30 cellular contexts compared by ENCODE assay signal in genomic region chr11:78025378-78025777, GRCh38. TPM values are rescaled to one million over a fixed set of nuclear protein-coding genes. Genes with fewer than 3 reads are reported as not detected.
DNase-seq lines count a peak whose midpoint lies in the region; ATAC-seq, FAIRE-seq and TF ChIP-seq lines count a peak whose summit lies in the region.
"Had no signal": no experiment of that assay in that cellular context is flagged by ENCODE, and none has a peak within 500 bp of the region (broad histone marks: within the 10 kb centered on the region; RNA-seq: fewer than 3 reads in every experiment).

No MANE protein-coding gene starts in this region.

- no peaks in the 10 kb centered on the region for H3K36me3 ChIP-seq in HepG2 (replicated peaks in 1 of 2; ENCODE audit: control insufficient read depth in 1 of 2, insufficient read depth in 2 of 2, low read length in 2 of 2)
- H3K36me3 ChIP-seq in right lobe of liver = no peaks in the 10 kb centered on the region
- H3K36me3 ChIP-seq: BE2C, BLaER1 had no signal

- H3K79me2 ChIP-seq in HepG2 (ENCODE audit: insufficient read depth, low read length) = no peaks in the 10 kb centered on the region

- no peak for TF ChIP-seq RAD21 in HepG2 (CRISPR knock-in tag; IDR thresholded peaks at IDR 0.05)

- H3K27me3 Mint-ChIP-seq in nephron (ENCODE audit: low read depth) = peaks cover 1% of the 10 kb centered on the region

- DNase-seq in HepG2 (ENCODE audit: low spot score) (no peak), right lobe of liver (no peak), ecto neural progenitor cell (ENCODE audit: low spot score) (no peak)
- DNase-seq: 8988T; ACHN; BE2C; C1 segment of cervical spinal cord; CD4-positive, alpha-beta memory T cell; CD4-positive, CD25-positive, alpha-beta regulatory T cell; CD8-positive, alpha-beta memory T cell; COR-L47; DMS 273 treated with DMSO at 0.1 percent for 48 hours; DMS153; DMS53; DMS79; DND-41; EL; GDM1 had no signal

- intact Hi-C loops in HepG2 (cut with micrococcal nuclease; ENCODE audit: unreplicated experiment) (no loop called here), right lobe of liver (cut with DNase I) (no loop called here)

- TF ChIP-seq EP300 in HepG2 (IDR thresholded peaks at IDR 0.05; ENCODE audit: low read depth in 2 of 2, low read length in 2 of 2) (no peak), HepG2 (CRISPR knock-in tag; IDR thresholded peaks at IDR 0.05; ENCODE audit: borderline replicate concordance) (no peak)

- no peaks in the 10 kb centered on the region for H3K9me3 Mint-ChIP-seq in nephron
- H3K9me3 Mint-ChIP-seq: CD4-positive, alpha-beta memory T cell; CD8-positive, alpha-beta memory T cell had no signal

- in situ Hi-C loops in HepG2 (cut with HindIII; ENCODE audit: extremely low pct_ligation_motif_present, low pct_unique_long_range_greater_than_20kb) = no loop called here

- no peaks in the 10 kb centered on the region for H4K20me1 ChIP-seq in HepG2 (ENCODE audit: insufficient read depth, low read length)
- H4K20me1 ChIP-seq: BLaER1 had no signal

- H3K4me1 ChIP-seq in HepG2 (ENCODE audit: insufficient read depth, low read length) (peaks cover 63% of the 10 kb centered on the region), right lobe of liver (peaks cover 0 to 6% (median 0%) of the 10 kb centered on the region in 4 donors)

- TF ChIP-seq CTCF in HepG2 (CRISPR knock-in tag; IDR thresholded peaks at IDR 0.05) (no peak), right lobe of liver (IDR thresholded peaks at IDR 0.05) (no peak), nephron (IDR thresholded peaks at IDR 0.05; ENCODE audit: unreplicated experiment in 3 of 3) (no peak)

- TF ChIP-seq POLR2A in HepG2 (IDR thresholded peaks at IDR 0.05; ENCODE audit: insufficient read depth in 1 of 2, low read depth in 2 of 2, low read length in 2 of 2) = no peak
- no peak for TF ChIP-seq POLR2A in right lobe of liver (IDR thresholded peaks at IDR 0.05)

- no peak overlapping the region for H3K4me3 Mint-ChIP-seq in nephron
- H3K4me3 Mint-ChIP-seq: CD14-positive monocyte; CD4-positive, alpha-beta memory T cell; CD4-positive, CD25-positive, alpha-beta regulatory T cell; CD8-positive, alpha-beta memory T cell had no signal

- POLR2A ChIA-PET in HepG2 (lab: Yijun Ruan, JAX) = interaction anchor here (0.6 kb wide), 1 partner anchor 203 kb away, joined by 4 read pairs; no protein-coding TSS in a partner anchor

- H3K27me3 ChIP-seq in HepG2 (ENCODE audit: control insufficient read depth in 1 of 2, insufficient read depth in 2 of 2, low read length in 2 of 2) (no peaks in the 10 kb centered on the region), right lobe of liver (no peaks in the 10 kb centered on the region)
- H3K27me3 ChIP-seq: BE2C, BLaER1 had no signal

- BruUV-seq in HepG2 (replicated peaks; lab: Mats Ljungman, UMichigan) = no TSS peak

- H3K4me3 ChIP-seq in HepG2 (replicated peaks in 1 of 3; ENCODE audit: insufficient read depth in 1 of 3, low read depth in 2 of 3, low read length in 3 of 3) (no peak overlapping the region), right lobe of liver (no peak overlapping the region)
- H3K4me3 ChIP-seq: BLaER1, GM12878 had no signal

- CTCF ChIA-PET in HepG2 (lab: Yijun Ruan, JAX; ENCODE audit: low intra/inter-chr PET ratio, low total read pairs) = no interaction called here

- H3K36me3 Mint-ChIP-seq in nephron (ENCODE audit: low read depth) = no peaks in the 10 kb centered on the region
- H3K36me3 Mint-ChIP-seq: CD14-positive monocyte; CD4-positive, alpha-beta memory T cell; CD4-positive, CD25-positive, alpha-beta regulatory T cell; CD8-positive, alpha-beta memory T cell had no signal

- no peak for FAIRE-seq in HepG2 (lab: Jason Lieb, UNC)
- FAIRE-seq: A204.1, GM12878, GM12892, GM18507 had no signal

- H3K9ac ChIP-seq in HepG2 (ENCODE audit: insufficient read depth, low read depth, low read length) = no peak overlapping the region
- H3K9ac ChIP-seq: BLaER1 had no signal

- ATAC-seq in HepG2 (no peak), right lobe of liver (no peak), GM21619 (IDR thresholded peaks at IDR 0.05; ENCODE audit: unreplicated experiment) (no peak)
- ATAC-seq: GM12878 had no signal

- H3K4me2 ChIP-seq in HepG2 (ENCODE audit: low read depth, low read length) = no peak overlapping the region
- H3K4me2 ChIP-seq: BLaER1 had no signal

- H3K9me3 ChIP-seq in HepG2 (ENCODE audit: low read length) (no peaks in the 10 kb centered on the region), right lobe of liver (no peaks in the 10 kb centered on the region)
- H3K9me3 ChIP-seq: BE2C, BLaER1 had no signal

- peak overlapping the region; percentile 22 to 62 (median 23) for H3K27ac Mint-ChIP-seq in nephron
- H3K27ac Mint-ChIP-seq: CD14-positive monocyte; CD4-positive, alpha-beta memory T cell; CD4-positive, CD25-positive, alpha-beta regulatory T cell had no signal

- peaks cover 37% of the 10 kb centered on the region for H3K4me1 Mint-ChIP-seq in nephron

- H2AFZ ChIP-seq in HepG2 (ENCODE audit: low read length) = no peak overlapping the region

- H3K27ac ChIP-seq in HepG2 (ENCODE audit: extremely low read length, insufficient read depth, low read length) (no peak overlapping the region), right lobe of liver (no peak overlapping the region)
- H3K27ac ChIP-seq: BLaER1 had no signal

RNA-seq across cellular contexts. Expression of gene KCTD14, which starts 2.3 kb away (rescaled TPM):
- total RNA-seq in HepG2 (2016; rRNA removed; fragmentation: Illumina TruSeq; extraction: Trizol) = 10.3 and 15.3 TPM in 2 replicates
- 2.4 and 3.4 TPM in 2 replicates for total RNA-seq in HepG2 (2016; cell fraction: cytosol; rRNA removed; fragmentation: Illumina TruSeq; extraction: Trizol; ENCODE audit: low read depth)
- total RNA-seq in HepG2 (2016; cell fraction: insoluble cytoplasmic fraction; rRNA removed; fragmentation: Illumina TruSeq; extraction: Trizol) = 9.9 and 15.5 TPM in 2 replicates
- 5.3 TPM in 2 replicates for total RNA-seq in HepG2 (2016; cell fraction: membrane; rRNA removed; fragmentation: Illumina TruSeq; extraction: Trizol)
- total RNA-seq in HepG2 (2016; cell fraction: nucleus; rRNA removed; fragmentation: Illumina TruSeq; extraction: Trizol) = 4.4 and 4.9 TPM in 2 replicates
- 12.6 and 15.6 TPM in 2 replicates for polyA plus RNA-seq in HepG2 (2011; rRNA removed)
- 13.0 and 14.4 TPM in 2 replicates for polyA plus RNA-seq in HepG2 (2011; cell fraction: cytosol; rRNA removed)
- polyA plus RNA-seq in HepG2 (2011; cell fraction: nucleus; rRNA removed) = 3.1 and 4.4 TPM in 2 replicates
- polyA plus RNA-seq in HepG2 (2012) = 11.1 and 12.1 TPM in 2 replicates
- polyA plus RNA-seq in HepG2 (2016; cell fraction: cytosol; fragmentation: Illumina TruSeq; extraction: Trizol; ENCODE audit: low read depth) = 2.7 and 2.8 TPM in 2 replicates
- polyA plus RNA-seq in HepG2 (2016; cell fraction: insoluble cytoplasmic fraction; fragmentation: Illumina TruSeq; extraction: Trizol; ENCODE audit: low read depth) = 25.7 and 26.4 TPM in 2 replicates
- polyA plus RNA-seq in HepG2 (2016; cell fraction: membrane; fragmentation: Illumina TruSeq; extraction: Trizol; ENCODE audit: low read depth) = 5.3 and 5.6 TPM in 2 replicates
- 6.9 and 9.0 TPM in 2 replicates for polyA plus RNA-seq in HepG2 (2016; cell fraction: nucleus; fragmentation: Illumina TruSeq; extraction: Trizol; ENCODE audit: insufficient read depth, low read depth)
- polyA minus RNA-seq in HepG2 (2011; rRNA and poly(A)+ RNA removed; ENCODE audit: low replicate concordance) = 0.12 and 17.7 TPM in 2 replicates
- polyA minus RNA-seq in HepG2 (2011; cell fraction: cytosol; rRNA and poly(A)+ RNA removed) = 7.1 and 7.4 TPM in 2 replicates
- 2.3 and 5.1 TPM in 2 replicates for polyA minus RNA-seq in HepG2 (2011; cell fraction: nucleus; rRNA and poly(A)+ RNA removed)
- 10 to 100 TPM in 1 of 6 experiments, 1 to 10 TPM in 5; 4.8 to 12.1 (median 6.3) TPM for total RNA-seq in right lobe of liver
- total RNA-seq: CD4-positive, CD25-positive, alpha-beta regulatory T cell had no signal
- polyA plus RNA-seq: CD4-positive, alpha-beta memory T cell had no signal

RNA-seq across cellular contexts. Expression of gene INTS4, which starts 30.9 kb away (rescaled TPM):
- total RNA-seq in HepG2 (2016; rRNA removed; fragmentation: Illumina TruSeq; extraction: Trizol) = 29.6 and 37.3 TPM in 2 replicates
- total RNA-seq in HepG2 (2016; cell fraction: cytosol; rRNA removed; fragmentation: Illumina TruSeq; extraction: Trizol; ENCODE audit: low read depth) = 12.4 and 14.5 TPM in 2 replicates
- total RNA-seq in HepG2 (2016; cell fraction: insoluble cytoplasmic fraction; rRNA removed; fragmentation: Illumina TruSeq; extraction: Trizol) = 28.8 and 36.9 TPM in 2 replicates
- total RNA-seq in HepG2 (2016; cell fraction: membrane; rRNA removed; fragmentation: Illumina TruSeq; extraction: Trizol) = 13.1 and 13.5 TPM in 2 replicates
- 65.1 and 74.2 TPM in 2 replicates for total RNA-seq in HepG2 (2016; cell fraction: nucleus; rRNA removed; fragmentation: Illumina TruSeq; extraction: Trizol)
- polyA plus RNA-seq in HepG2 (2011; rRNA removed) = 44.8 and 59.2 TPM in 2 replicates
- 16.4 and 18.0 TPM in 2 replicates for polyA plus RNA-seq in HepG2 (2011; cell fraction: cytosol; rRNA removed)
- 207 and 223 TPM in 2 replicates for polyA plus RNA-seq in HepG2 (2011; cell fraction: nucleus; rRNA removed)
- 30.9 and 34.6 TPM in 2 replicates for polyA plus RNA-seq in HepG2 (2012)
- polyA plus RNA-seq in HepG2 (2016; cell fraction: cytosol; fragmentation: Illumina TruSeq; extraction: Trizol; ENCODE audit: low read depth) = 3.4 and 4.4 TPM in 2 replicates
- polyA plus RNA-seq in HepG2 (2016; cell fraction: insoluble cytoplasmic fraction; fragmentation: Illumina TruSeq; extraction: Trizol; ENCODE audit: low read depth) = 22.6 and 23.3 TPM in 2 replicates
- 6.8 and 9.1 TPM in 2 replicates for polyA plus RNA-seq in HepG2 (2016; cell fraction: membrane; fragmentation: Illumina TruSeq; extraction: Trizol; ENCODE audit: low read depth)
- polyA plus RNA-seq in HepG2 (2016; cell fraction: nucleus; fragmentation: Illumina TruSeq; extraction: Trizol; ENCODE audit: insufficient read depth, low read depth) = 89.0 and 91.6 TPM in 2 replicates
- polyA minus RNA-seq in HepG2 (2011; rRNA and poly(A)+ RNA removed; ENCODE audit: low replicate concordance) = 45.8 and 61.7 TPM in 2 replicates
- polyA minus RNA-seq in HepG2 (2011; cell fraction: cytosol; rRNA and poly(A)+ RNA removed) = 11.3 and 15.3 TPM in 2 replicates
- 176 and 212 TPM in 2 replicates for polyA minus RNA-seq in HepG2 (2011; cell fraction: nucleus; rRNA and poly(A)+ RNA removed)
- 10 to 100 TPM in 5 of 6 experiments, 1 to 10 TPM in 1; 8.3 to 19.0 (median 14.7) TPM for total RNA-seq in right lobe of liver

RNA-seq across cellular contexts. Expression of gene THRSP, which starts 38.3 kb away (rescaled TPM):
- 0.13 TPM in 1 of 2 replicates, not detected in the other for total RNA-seq in HepG2 (2016; rRNA removed; fragmentation: Illumina TruSeq; extraction: Trizol)
- not detected in 2 replicates for total RNA-seq in HepG2 (2016; cell fraction: cytosol; rRNA removed; fragmentation: Illumina TruSeq; extraction: Trizol; ENCODE audit: low read depth)
- not detected in 2 replicates for total RNA-seq in HepG2 (2016; cell fraction: insoluble cytoplasmic fraction; rRNA removed; fragmentation: Illumina TruSeq; extraction: Trizol)
- total RNA-seq in HepG2 (2016; cell fraction: membrane; rRNA removed; fragmentation: Illumina TruSeq; extraction: Trizol) = not detected in 2 replicates
- 0.34 TPM in 1 of 2 replicates, not detected in the other for total RNA-seq in HepG2 (2016; cell fraction: nucleus; rRNA removed; fragmentation: Illumina TruSeq; extraction: Trizol)
- polyA plus RNA-seq in HepG2 (2011; rRNA removed) = 0.48 and 0.58 TPM in 2 replicates
- 0.35 and 0.43 TPM in 2 replicates for polyA plus RNA-seq in HepG2 (2011; cell fraction: cytosol; rRNA removed)
- 0.61 and 0.71 TPM in 2 replicates for polyA plus RNA-seq in HepG2 (2011; cell fraction: nucleus; rRNA removed)
- polyA plus RNA-seq in HepG2 (2012) = 0.13 and 0.20 TPM in 2 replicates
- polyA plus RNA-seq in HepG2 (2016; cell fraction: cytosol; fragmentation: Illumina TruSeq; extraction: Trizol; ENCODE audit: low read depth) = not detected in 2 replicates
- polyA plus RNA-seq in HepG2 (2016; cell fraction: insoluble cytoplasmic fraction; fragmentation: Illumina TruSeq; extraction: Trizol; ENCODE audit: low read depth) = not detected in 2 replicates
- polyA plus RNA-seq in HepG2 (2016; cell fraction: membrane; fragmentation: Illumina TruSeq; extraction: Trizol; ENCODE audit: low read depth) = not detected in 2 replicates
- polyA plus RNA-seq in HepG2 (2016; cell fraction: nucleus; fragmentation: Illumina TruSeq; extraction: Trizol; ENCODE audit: insufficient read depth, low read depth) = 0.41 TPM in 1 of 2 replicates, not detected in the other
- 0.86 TPM in 1 of 2 replicates, not detected in the other for polyA minus RNA-seq in HepG2 (2011; rRNA and poly(A)+ RNA removed; ENCODE audit: low replicate concordance)
- not detected in 2 replicates for polyA minus RNA-seq in HepG2 (2011; cell fraction: cytosol; rRNA and poly(A)+ RNA removed)
- 0.64 TPM in 1 of 2 replicates, not detected in the other for polyA minus RNA-seq in HepG2 (2011; cell fraction: nucleus; rRNA and poly(A)+ RNA removed)
- total RNA-seq in right lobe of liver = 10 to 100 TPM in 4 of 6 experiments, 1 to 10 TPM in 2; 3.0 to 92.0 (median 40.1) TPM
- total RNA-seq: A673; CD4-positive, alpha-beta memory T cell; CD4-positive, CD25-positive, alpha-beta regulatory T cell; CD8-positive, alpha-beta memory T cell; Daoy; G401; GM12878 had no signal
- polyA plus RNA-seq: AG04450; CD14-positive monocyte; CD8-positive, alpha-beta memory T cell had no signal

RNA-seq across cellular contexts. Expression of gene NDUFC2, which starts 54.3 kb away (rescaled TPM):
- total RNA-seq in HepG2 (2016; rRNA removed; fragmentation: Illumina TruSeq; extraction: Trizol) (312 and 363 TPM in 2 replicates), right lobe of liver (100 to 1,000 TPM; 105 to 265 (median 183) TPM)
- 93.1 and 138 TPM in 2 replicates for total RNA-seq in HepG2 (2016; cell fraction: cytosol; rRNA removed; fragmentation: Illumina TruSeq; extraction: Trizol; ENCODE audit: low read depth)
- 330 and 377 TPM in 2 replicates for total RNA-seq in HepG2 (2016; cell fraction: insoluble cytoplasmic fraction; rRNA removed; fragmentation: Illumina TruSeq; extraction: Trizol)
- 90.9 and 140 TPM in 2 replicates for total RNA-seq in HepG2 (2016; cell fraction: membrane; rRNA removed; fragmentation: Illumina TruSeq; extraction: Trizol)
- total RNA-seq in HepG2 (2016; cell fraction: nucleus; rRNA removed; fragmentation: Illumina TruSeq; extraction: Trizol) = 278 and 315 TPM in 2 replicates
- 220 and 256 TPM in 2 replicates for polyA plus RNA-seq in HepG2 (2011; rRNA removed)
- polyA plus RNA-seq in HepG2 (2011; cell fraction: cytosol; rRNA removed) = 307 and 524 TPM in 2 replicates
- 91.7 and 102 TPM in 2 replicates for polyA plus RNA-seq in HepG2 (2011; cell fraction: nucleus; rRNA removed)
- 411 and 581 TPM in 2 replicates for polyA plus RNA-seq in HepG2 (2012)
- polyA plus RNA-seq in HepG2 (2016; cell fraction: cytosol; fragmentation: Illumina TruSeq; extraction: Trizol; ENCODE audit: low read depth) = 163 and 221 TPM in 2 replicates
- polyA plus RNA-seq in HepG2 (2016; cell fraction: insoluble cytoplasmic fraction; fragmentation: Illumina TruSeq; extraction: Trizol; ENCODE audit: low read depth) = 491 and 517 TPM in 2 replicates
- polyA plus RNA-seq in HepG2 (2016; cell fraction: membrane; fragmentation: Illumina TruSeq; extraction: Trizol; ENCODE audit: low read depth) = 170 and 204 TPM in 2 replicates
- polyA plus RNA-seq in HepG2 (2016; cell fraction: nucleus; fragmentation: Illumina TruSeq; extraction: Trizol; ENCODE audit: insufficient read depth, low read depth) = 572 and 587 TPM in 2 replicates
- 103 and 165 TPM in 2 replicates for polyA minus RNA-seq in HepG2 (2011; rRNA and poly(A)+ RNA removed; ENCODE audit: low replicate concordance)
- 108 and 131 TPM in 2 replicates for polyA minus RNA-seq in HepG2 (2011; cell fraction: cytosol; rRNA and poly(A)+ RNA removed)
- 63.0 and 77.8 TPM in 2 replicates for polyA minus RNA-seq in HepG2 (2011; cell fraction: nucleus; rRNA and poly(A)+ RNA removed)
